1 cellular context compared by ENCODE assay signal in the genomic region with DNA sequence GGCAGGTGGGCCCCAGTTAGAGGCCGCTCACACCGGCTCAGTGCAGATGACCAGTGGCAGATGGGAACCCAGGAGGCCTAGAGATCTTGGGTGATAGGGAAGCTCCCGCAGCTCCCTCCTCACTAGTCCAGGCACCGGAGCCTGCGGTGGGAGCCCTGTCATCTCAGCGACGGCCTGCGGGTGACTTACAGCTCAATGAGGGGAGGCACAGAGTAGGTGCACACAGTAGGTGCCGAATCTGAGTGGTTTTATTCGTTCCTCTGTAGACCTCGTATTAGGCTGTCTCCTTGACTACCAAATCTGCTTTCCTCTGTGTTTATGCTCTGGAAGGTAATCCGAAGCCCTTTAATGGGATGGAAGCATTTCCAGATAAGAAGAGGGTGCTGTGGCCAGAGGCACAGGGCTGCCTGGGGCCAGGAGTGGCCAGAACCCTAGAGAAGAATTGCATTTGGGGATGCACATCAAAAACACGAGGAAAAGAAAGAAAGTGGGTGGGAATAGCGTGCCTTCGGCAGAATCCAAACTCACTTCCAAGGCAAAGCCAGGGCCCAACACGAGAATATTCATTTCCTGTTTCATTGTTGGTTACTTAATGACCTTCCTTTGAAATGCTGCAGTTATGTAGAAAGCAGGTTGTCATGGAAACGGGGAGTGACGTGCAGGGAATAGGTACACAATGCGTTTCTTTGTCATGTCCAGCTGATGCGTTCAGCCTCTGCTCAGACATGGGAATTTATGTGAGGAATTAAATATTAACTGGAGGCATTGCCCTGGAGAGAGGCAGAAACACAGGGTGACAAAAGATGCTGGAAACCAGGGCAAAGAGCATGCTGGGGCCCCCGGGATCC.
TF ChIP-seq lines count a peak whose summit lies in the region.

No MANE protein-coding gene starts in this region.

TF ChIP-seq in GM12878, 131 proteins besides CTCF, POLR2A, EP300 and RAD21:
- TF ChIP-seq, protein P1, sequence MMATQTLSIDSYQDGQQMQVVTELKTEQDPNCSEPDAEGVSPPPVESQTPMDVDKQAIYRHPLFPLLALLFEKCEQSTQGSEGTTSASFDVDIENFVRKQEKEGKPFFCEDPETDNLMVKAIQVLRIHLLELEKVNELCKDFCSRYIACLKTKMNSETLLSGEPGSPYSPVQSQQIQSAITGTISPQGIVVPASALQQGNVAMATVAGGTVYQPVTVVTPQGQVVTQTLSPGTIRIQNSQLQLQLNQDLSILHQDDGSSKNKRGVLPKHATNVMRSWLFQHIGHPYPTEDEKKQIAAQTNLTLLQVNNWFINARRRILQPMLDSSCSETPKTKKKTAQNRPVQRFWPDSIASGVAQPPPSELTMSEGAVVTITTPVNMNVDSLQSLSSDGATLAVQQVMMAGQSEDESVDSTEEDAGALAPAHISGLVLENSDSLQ (IDR thresholded peaks at IDR 0.05) = peak; percentile 65; the same call in 1 of the 2 replicates
- no peak for TF ChIP-seq PRDM15 (CRISPR knock-in tag; IDR thresholded peaks at IDR 0.05)
- TF ChIP-seq FOS (IDR thresholded peaks at IDR 0.05; ENCODE audit: borderline replicate concordance, extremely low read depth, insufficient read length) = no peak
- TF ChIP-seq BMI1 (IDR thresholded peaks at IDR 0.05; ENCODE audit: borderline replicate concordance) = peak; percentile 86
- TF ChIP-seq FOXM1 (IDR thresholded peaks at IDR 0.05; ENCODE audit: low read depth, low read length) = no peak
